26 cellular contexts compared by ENCODE assay signal in the genomic region with DNA sequence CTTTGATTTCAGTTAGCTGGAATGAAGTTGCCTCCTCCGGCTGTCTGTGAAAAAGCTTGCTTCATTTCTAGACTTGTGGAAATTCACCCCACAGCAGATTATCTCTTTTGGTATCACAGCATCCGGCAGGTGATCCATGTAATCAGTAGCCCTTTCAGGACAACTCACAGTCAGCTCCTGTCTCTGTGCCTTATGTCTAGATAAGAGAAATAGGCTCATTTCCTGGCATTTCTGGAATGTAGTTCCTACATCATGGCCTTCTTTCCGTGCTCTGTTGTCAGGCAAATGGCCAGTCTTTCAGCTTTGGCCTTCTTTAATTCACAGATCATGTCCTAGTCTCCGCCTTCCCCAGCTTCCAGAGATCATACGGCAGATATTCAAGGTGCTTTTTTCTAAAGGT.
DNase-seq lines count a peak whose midpoint lies in the region; TF ChIP-seq lines count a peak whose summit lies in the region.
"Had no signal": no experiment of that assay in that cellular context is flagged by ENCODE, and none has a peak within 500 bp of the region (broad histone marks: within the 10 kb centered on the region; RNA-seq: fewer than 3 reads in every experiment).

No MANE protein-coding gene starts in this region.

- H3K27ac ChIP-seq in endodermal cell (ENCODE audit: low read depth, low read length) (no peak overlapping the region), dorsolateral prefrontal cortex (no peak overlapping the region), OCI-LY7 (ENCODE audit: low read depth, low read length, poor library complexity, severe bottlenecking) (no peak overlapping the region)
- H3K27ac ChIP-seq: 22Rv1, GM23248, Peyer's patch had no signal

- DNase-seq in A172 (ENCODE audit: low spot score) (peak; percentile 40), NCI-H226 (peak; percentile 95), endodermal cell (peak; percentile 44), islet precursor cell (peak; percentile 57), NCI-H526 treated with DMSO at 0.1 percent for 48 hours (lab: John Stamatoyannopoulos, UW) (no peak), dorsolateral prefrontal cortex (no peak), OCI-LY7 (ENCODE audit: low spot score) (no peak)
- no peak for DNase-seq in activated CD4-positive, alpha-beta T cell treated with anti-CD3 and anti-CD28 coated beads, Interleukin-2, amount 10 ng/mL, durations not matched to agents 24 days and 14 days
- DNase-seq: ACHN; BE2C; Calu3; CD8-positive, alpha-beta memory T cell; DND-41; GM23248; HCEC 1CT; IMR-90; KG1; MG63; NCI-H1105 treated with DMSO at 0.1 percent for 48 hours; NCI-H2029; NCI-H446 treated with DMSO at 0.1 percent for 48 hours; NCI-H526; Peyer's patch; SHP77 treated with DMSO at 0.1 percent for 48 hours had no signal

- H2AFZ ChIP-seq in OCI-LY7 (ENCODE audit: low read length): no peak overlapping the region
- H2AFZ ChIP-seq: GM23248 had no signal

- H3K36me3 ChIP-seq in endodermal cell (ENCODE audit: control insufficient read depth, insufficient read depth, low read length) (no peaks in the 10 kb centered on the region), OCI-LY7 (ENCODE audit: insufficient read depth, low read length) (no peaks in the 10 kb centered on the region)
- H3K36me3 ChIP-seq: BE2C, MG63, Peyer's patch had no signal

- H3K4me3 ChIP-seq in endodermal cell (ENCODE audit: low read length): no peak overlapping the region
- no peak overlapping the region for H3K4me3 ChIP-seq in dorsolateral prefrontal cortex
- no peak overlapping the region for H3K4me3 ChIP-seq in OCI-LY7 (ENCODE audit: low read depth, low read length, poor library complexity, severe bottlenecking)
- H3K4me3 ChIP-seq: GM23248, MG63, Peyer's patch had no signal

- peaks cover 3% of the 10 kb centered on the region for H3K4me1 ChIP-seq in endodermal cell (ENCODE audit: control insufficient read depth, insufficient read depth, low read length)
- H3K4me1 ChIP-seq in OCI-LY7 (ENCODE audit: insufficient read depth, low read length, poor library complexity, severe bottlenecking): no peaks in the 10 kb centered on the region
- H3K4me1 ChIP-seq: BE2C, Peyer's patch had no signal

- 76 to 80% methylated on average over 3 to 5 of the region's 5 CpGs for whole genome bisulfite sequencing in endodermal cell (ENCODE audit: insufficient coverage in 1 of 2, insufficient read length in 1 of 2), 2 experiments

- H3K36me3 Mint-ChIP-seq in endodermal cell (ENCODE audit: low read depth): peaks cover 2% of the 10 kb centered on the region
- H3K36me3 Mint-ChIP-seq in activated CD4-positive, alpha-beta T cell treated with anti-CD3 and anti-CD28 coated beads, Interleukin-2, amount 10 ng/mL, durations not matched to agents 24 days and 14 days (ENCODE audit: low read depth): no peaks in the 10 kb centered on the region
- H3K36me3 Mint-ChIP-seq: CD14-positive monocyte; CD8-positive, alpha-beta memory T cell had no signal

- peaks cover 15% of the 10 kb centered on the region for H3K9me3 Mint-ChIP-seq in endodermal cell
- H3K9me3 Mint-ChIP-seq in activated CD4-positive, alpha-beta T cell treated with anti-CD3 and anti-CD28 coated beads, Interleukin-2, amount 10 ng/mL, durations not matched to agents 24 days and 14 days: peaks cover 5% of the 10 kb centered on the region

- intact Hi-C loops in activated CD4-positive, alpha-beta T cell treated with anti-CD3 and anti-CD28 coated beads, Interleukin-2, amount 10 ng/mL, durations not matched to agents 24 days and 14 days (cut with micrococcal nuclease): no loop called here
- intact Hi-C loops in dorsolateral prefrontal cortex (cut with DNase I): no loop called here
- intact Hi-C loops in OCI-LY7 (cut with micrococcal nuclease; ENCODE audit: unreplicated experiment): no loop called here

- no peaks in the 10 kb centered on the region for H3K27me3 ChIP-seq in endodermal cell (ENCODE audit: control insufficient read depth, insufficient read depth, low read length, poor library complexity, severe bottlenecking)
- no peaks in the 10 kb centered on the region for H3K27me3 ChIP-seq in dorsolateral prefrontal cortex
- H3K27me3 ChIP-seq: BE2C, MG63, Peyer's patch had no signal

- H3K9me3 ChIP-seq in endodermal cell (ENCODE audit: control insufficient read depth, low read length) (peaks cover 12% of the 10 kb centered on the region), OCI-LY7 (ENCODE audit: low read length) (no peaks in the 10 kb centered on the region)
- H3K9me3 ChIP-seq: BE2C, MG63, Peyer's patch had no signal

- no peaks in the 10 kb centered on the region for H3K9me2 ChIP-seq in OCI-LY7 (ENCODE audit: insufficient read depth, low read length)

- no peak overlapping the region for H3K4me3 Mint-ChIP-seq in endodermal cell
- H3K4me3 Mint-ChIP-seq in activated CD4-positive, alpha-beta T cell treated with anti-CD3 and anti-CD28 coated beads, Interleukin-2, amount 10 ng/mL, durations not matched to agents 24 days and 14 days: no peak overlapping the region
- H3K4me3 Mint-ChIP-seq: CD14-positive monocyte; CD8-positive, alpha-beta memory T cell had no signal

- no peaks in the 10 kb centered on the region for H3K27me3 Mint-ChIP-seq in endodermal cell (ENCODE audit: insufficient read depth)
- H3K27me3 Mint-ChIP-seq in activated CD4-positive, alpha-beta T cell treated with anti-CD3 and anti-CD28 coated beads, Interleukin-2, amount 10 ng/mL, durations not matched to agents 24 days and 14 days: no peaks in the 10 kb centered on the region
- H3K27me3 Mint-ChIP-seq: CD8-positive, alpha-beta memory T cell had no signal

- no peaks in the 10 kb centered on the region for H4K20me1 ChIP-seq in OCI-LY7 (ENCODE audit: insufficient read depth, low read length)

- TF ChIP-seq CTCF in endodermal cell (conservative IDR thresholded peaks at IDR 0.05) (no peak), dorsolateral prefrontal cortex (IDR thresholded peaks at IDR 0.05 in 54 of 56, conservative IDR thresholded peaks at IDR 0.05 in 2 of 56; ENCODE audit: low read depth in 1 of 56, partially characterized antibody in 56 of 56) (no peak), OCI-LY7 (conservative IDR thresholded peaks at IDR 0.05; ENCODE audit: low read length) (no peak)

- BruUV-seq in OCI-LY7 (replicated peaks; lab: Mats Ljungman, UMichigan): no TSS peak

- no peak overlapping the region for H3K9ac ChIP-seq in endodermal cell (ENCODE audit: extremely low read depth, low read length, poor library complexity, severe bottlenecking)
- H3K9ac ChIP-seq: GM23248 had no signal

- no peak overlapping the region for H3K27ac Mint-ChIP-seq in endodermal cell
- no peak overlapping the region for H3K27ac Mint-ChIP-seq in activated CD4-positive, alpha-beta T cell treated with anti-CD3 and anti-CD28 coated beads, Interleukin-2, amount 10 ng/mL, durations not matched to agents 24 days and 14 days
- H3K27ac Mint-ChIP-seq: CD14-positive monocyte; CD8-positive, alpha-beta memory T cell had no signal

- POLR2A ChIA-PET in OCI-LY7 (lab: Charles Lee): interaction anchor here (0.6 to 0.7 kb wide), 2 partner anchors 117 to 1317 kb away, joined by 3 to 9 read pairs; no protein-coding TSS in a partner anchor

- no peaks in the 10 kb centered on the region for H3K79me2 ChIP-seq in OCI-LY7 (ENCODE audit: insufficient read depth, low read depth, low read length)

- no peak overlapping the region for H3K4me2 ChIP-seq in OCI-LY7 (ENCODE audit: low read length)

- CTCF ChIA-PET in OCI-LY7 (lab: Charles Lee; ENCODE audit: unreplicated experiment): no interaction called here

- H3K4me1 Mint-ChIP-seq in endodermal cell: peaks cover 11% of the 10 kb centered on the region
- no peaks in the 10 kb centered on the region for H3K4me1 Mint-ChIP-seq in activated CD4-positive, alpha-beta T cell treated with anti-CD3 and anti-CD28 coated beads, Interleukin-2, amount 10 ng/mL, durations not matched to agents 24 days and 14 days
- H3K4me1 Mint-ChIP-seq: CD14-positive monocyte; CD8-positive, alpha-beta memory T cell had no signal

Comparison
In these comparisons a context has a peak if more than half of its experiments do, and no peak if none do; other contexts are left out.
1. DNase-seq: peak in A172 (single experiment), NCI-H226 (single experiment), endodermal cell (single experiment) and islet precursor cell (single experiment); none in NCI-H526 treated with DMSO at 0.1 percent for 48 hours (single experiment), activated CD4-positive, alpha-beta T cell treated with anti-CD3 and anti-CD28 coated beads, Interleukin-2, amount 10 ng/mL, durations not matched to agents 24 days and 14 days (single experiment), dorsolateral prefrontal cortex (0 of 10) and OCI-LY7 (single experiment).